8 cellular contexts compared by ENCODE assay signal in genomic region chr11:70397336-70397982, GRCh38. TPM values are rescaled to one million over a fixed set of nuclear protein-coding genes. Genes with fewer than 3 reads are reported as not detected.
DNase-seq lines count a peak whose midpoint lies in the region; ATAC-seq, FAIRE-seq and TF ChIP-seq lines count a peak whose summit lies in the region.

No MANE protein-coding gene starts in this region.

- peak overlapping the region; percentile 79 to 85 for H3K4me3 ChIP-seq in kidney (ENCODE audit: low read length in 2 of 2)
- peak overlapping the region; percentile 81 to 91 for H3K4me3 ChIP-seq in stomach smooth muscle (ENCODE audit: low read length in 2 of 2)

- H3K9ac ChIP-seq in kidney (ENCODE audit: low read length in 2 of 2) (peak overlapping the region; percentile 21 to 73), stomach smooth muscle (ENCODE audit: low read length in 2 of 2) (peak overlapping the region; percentile 65 to 74)

- H3K9me3 ChIP-seq in kidney (ENCODE audit: control insufficient read depth in 1 of 2, low read length in 2 of 2) (no peaks in the 10 kb centered on the region), stomach smooth muscle (ENCODE audit: control insufficient read depth in 2 of 2, low read length in 2 of 2) (no peaks in the 10 kb centered on the region)

- intact Hi-C loops in kidney (cut with DNase I) = no loop called here

- TF ChIP-seq CTCF in kidney (IDR thresholded peaks at IDR 0.05; ENCODE audit: borderline replicate concordance, extremely low read depth, insufficient read depth) = no peak

- peak; percentile 19 to 20 for ATAC-seq in activated CD4-positive, CD25-positive, alpha-beta regulatory T cell treated with anti-CD3 and anti-CD28 coated beads, Interleukin-2, amount 50 U/mL, for 24 hours
- ATAC-seq in HG03469 (IDR thresholded peaks at IDR 0.05; ENCODE audit: unreplicated experiment) = no peak

- FAIRE-seq in kidney (lab: Jason Lieb, UNC) = no peak

- H3K4me1 ChIP-seq in kidney (ENCODE audit: control insufficient read depth in 1 of 2, insufficient read depth in 1 of 2, low read depth in 1 of 2, low read length in 2 of 2) = peaks cover 9 to 19% of the 10 kb centered on the region in 2 donors
- peaks cover 31% of the 10 kb centered on the region for H3K4me1 ChIP-seq in stomach smooth muscle (ENCODE audit: control insufficient read depth, insufficient read depth, low read length)

- H3K27ac ChIP-seq in angular gyrus (ENCODE audit: low read depth, low read length) (peak overlapping the region; percentile 46), kidney (ENCODE audit: low read depth in 2 of 2, low read length in 2 of 2) (peak overlapping the region; percentile 73 to 85), stomach smooth muscle (ENCODE audit: low read length) (peak overlapping the region; percentile 69)

- no peaks in the 10 kb centered on the region for H3K27me3 ChIP-seq in stomach smooth muscle (ENCODE audit: control insufficient read depth in 1 of 2, insufficient read depth in 2 of 2, low read length in 2 of 2)

- H3K36me3 ChIP-seq in kidney (ENCODE audit: control insufficient read depth in 1 of 2, insufficient read depth in 2 of 2, low read length in 2 of 2) = peaks cover 0 to 2% of the 10 kb centered on the region in 2 donors
- H3K36me3 ChIP-seq in stomach smooth muscle (ENCODE audit: control insufficient read depth in 2 of 2, insufficient read depth in 2 of 2, low read length in 2 of 2) = peaks cover 0 to 4% of the 10 kb centered on the region in 2 donors

- DNase-seq in activated CD4-positive, CD25-positive, alpha-beta regulatory T cell (lab: John Stamatoyannopoulos, UW) = no peak
- DNase-seq in NCI-H146 treated with DMSO at 0.1 percent for 48 hours (lab: John Stamatoyannopoulos, UW; ENCODE audit: unreplicated experiment) (peak; percentile 33), kidney (no peak), DMS79 treated with DMSO at 0.1 percent for 48 hours (lab: John Stamatoyannopoulos, UW) (no peak)

RNA-seq across cellular contexts. Expression of gene CTTN, which starts 0.9 kb away (rescaled TPM):
- 316 TPM for total RNA-seq in kidney
- polyA plus RNA-seq in kidney (ENCODE audit: insufficient read depth, low read depth, low replicate concordance) = 84.9 TPM
